Comparison of ENCODE assay signal across 24 cellular contexts in genomic region chr6:34148864-34149810, GRCh38. TPM values are rescaled to one million over a fixed set of nuclear protein-coding genes. Genes with fewer than 3 reads are reported as not detected.
A peak's percentile ranks its signal among the peaks of the same experiment; 100 is the strongest.
DNase-seq lines count a peak whose midpoint lies in the region; ATAC-seq and TF ChIP-seq lines count a peak whose summit lies in the region.
"Had no signal": no experiment of that assay in that cellular context is flagged by ENCODE, and none has a peak within 500 bp of the region (broad histone marks: within the 10 kb centered on the region; RNA-seq: fewer than 3 reads in every experiment).

No MANE protein-coding gene starts in this region.

- H2AFZ ChIP-seq in GM23338 = no peak overlapping the region
- no peak overlapping the region for H2AFZ ChIP-seq in osteoblast (ENCODE audit: low read length)

- H3K4me1 Mint-ChIP-seq in GM23338 (peaks cover 55% of the 10 kb centered on the region), chondrocyte (ENCODE audit: low read depth) (peaks cover 6% of the 10 kb centered on the region)

- no peaks in the 10 kb centered on the region for H4K20me1 ChIP-seq in GM23338 (replicated peaks; ENCODE audit: insufficient read depth)
- H4K20me1 ChIP-seq in osteoblast (ENCODE audit: insufficient read depth, low read length) = no peaks in the 10 kb centered on the region

- POLR2A ChIA-PET in GM10248 (lab: Yijun Ruan, JAX) = no interaction called here

- H3K4me2 ChIP-seq in GM23338 (peak overlapping the region; percentile 49), osteoblast (ENCODE audit: insufficient read depth, low read length) (no peak overlapping the region)

- H3K27me3 ChIP-seq in GM23338 (ENCODE audit: insufficient read depth) (peaks cover 60% of the 10 kb centered on the region), osteoblast (ENCODE audit: insufficient read depth, low read length) (peaks cover 59% of the 10 kb centered on the region)

- H3K27ac Mint-ChIP-seq in GM23338 = no peak overlapping the region
- H3K27ac Mint-ChIP-seq in chondrocyte (ENCODE audit: unreplicated experiment) = no peak overlapping the region
- H3K27ac Mint-ChIP-seq: activated CD4-positive, alpha-beta T cell treated with anti-CD3 and anti-CD28 coated beads, Interleukin-2, amount 10 ng/mL, durations not matched to agents 24 days and 14 days; progenitor cell of endocrine pancreas; T-cell had no signal

- DNase-seq in GM10248 (ENCODE audit: extremely low spot score) = peak; percentile 61
- DNase-seq in GM23338 (ENCODE audit: low spot score) = no peak
- peak; percentile 49 for DNase-seq in chondrocyte (ENCODE audit: low spot score)
- DNase-seq in osteoblast (ENCODE audit: insufficient read length, low spot score, missing footprints) = peak; percentile 84
- DNase-seq in NCI-H446 treated with DMSO at 0.1 percent for 48 hours (lab: John Stamatoyannopoulos, UW) = no peak
- DNase-seq: activated CD4-positive, alpha-beta T cell treated with anti-CD3 and anti-CD28 coated beads, Interleukin-2, amount 10 ng/mL, durations not matched to agents 24 days and 14 days; activated naive CD4-positive, alpha-beta T cell; anterior cingulate cortex; central memory CD4-positive, alpha-beta T cell; left cardiac atrium; mesendoderm; NCI-H2171; NCI-H526 treated with DMSO at 0.1 percent for 48 hours; SHP77; stimulated activated CD4-positive, alpha-beta T cell treated with anti-CD3 and anti-CD28 coated beads, Interleukin-2, amount 100 ng/mL, for 48 hours; stimulated activated naive CD4-positive, alpha-beta T cell treated with Interleukin-2 at 50 U/mL for 16 hours; T-cell had no signal

- peaks cover 64% of the 10 kb centered on the region for H3K27me3 Mint-ChIP-seq in GM23338 (ENCODE audit: insufficient read depth, low read depth, poor library complexity)
- H3K27me3 Mint-ChIP-seq in chondrocyte (ENCODE audit: low read depth) = peaks cover 34% of the 10 kb centered on the region

- CTCF ChIA-PET in GM10248 (lab: Yijun Ruan, JAX) = interaction anchor here (1.1 to 1.4 kb wide), 2 partner anchors 12 to 14 kb away, joined by 3 to 5 read pairs; no protein-coding TSS in a partner anchor

- H3K36me3 Mint-ChIP-seq in GM23338 (ENCODE audit: low read depth) = no peaks in the 10 kb centered on the region
- H3K36me3 Mint-ChIP-seq in chondrocyte (ENCODE audit: low read depth) = no peaks in the 10 kb centered on the region
- H3K36me3 Mint-ChIP-seq: T-cell had no signal

- ATAC-seq in GM23338 (no peak), HG03135 (IDR thresholded peaks at IDR 0.05; ENCODE audit: unreplicated experiment) (no peak), GM18520 (IDR thresholded peaks at IDR 0.05; ENCODE audit: unreplicated experiment) (no peak)
- ATAC-seq: left cardiac atrium, T-cell had no signal

- no peaks in the 10 kb centered on the region for H3K9me2 ChIP-seq in GM23338 (ENCODE audit: insufficient read depth)

- H3K4me3 Mint-ChIP-seq in GM23338 (peak overlapping the region; percentile 20; the same call in 1 of the 3 replicates), chondrocyte (ENCODE audit: unreplicated experiment) (no peak overlapping the region)
- H3K4me3 Mint-ChIP-seq: activated CD4-positive, alpha-beta T cell treated with anti-CD3 and anti-CD28 coated beads, Interleukin-2, amount 10 ng/mL, durations not matched to agents 24 days and 14 days; T-cell had no signal

- no peaks in the 10 kb centered on the region for H3K9me3 ChIP-seq in osteoblast (ENCODE audit: low read depth, low read length)
- H3K9me3 ChIP-seq: esophagus muscularis mucosa, tibial nerve had no signal

- H3K4me1 ChIP-seq in GM23338 (ENCODE audit: insufficient read depth) = peaks cover 45% of the 10 kb centered on the region
- H3K4me1 ChIP-seq in osteoblast (ENCODE audit: insufficient read depth, low read length) = no peaks in the 10 kb centered on the region

- H3K79me2 ChIP-seq in GM23338 (replicated peaks; ENCODE audit: insufficient read depth) (no peaks in the 10 kb centered on the region), osteoblast (ENCODE audit: insufficient read depth, low read length) (no peaks in the 10 kb centered on the region)

- H3K36me3 ChIP-seq in GM23338 (ENCODE audit: insufficient read depth) (no peaks in the 10 kb centered on the region), osteoblast (ENCODE audit: insufficient read depth, low read length) (no peaks in the 10 kb centered on the region)
- H3K36me3 ChIP-seq: esophagus muscularis mucosa, tibial nerve had no signal

- H3K27ac ChIP-seq in GM23338 (ENCODE audit: low read depth) (no peak overlapping the region), osteoblast (ENCODE audit: low read depth, low read length) (no peak overlapping the region)
- H3K27ac ChIP-seq: esophagus muscularis mucosa, tibial nerve had no signal

- no peak for TF ChIP-seq CTCF in GM10248 (IDR thresholded peaks at IDR 0.05; ENCODE audit: control extremely low read depth, extremely low read depth, low read depth, missing control alignments)
- TF ChIP-seq CTCF in GM23338 (conservative IDR thresholded peaks at IDR 0.05; ENCODE audit: low read depth in 2 of 2) = no peak
- no peak for TF ChIP-seq CTCF in chondrocyte (IDR thresholded peaks at IDR 0.05)
- TF ChIP-seq CTCF in osteoblast (IDR thresholded peaks at IDR 0.05; ENCODE audit: extremely low read depth, low read depth, low read length) = no peak

- H3K4me3 ChIP-seq in GM23338 (no peak overlapping the region; the same call in 1 of the 2 replicates), osteoblast (ENCODE audit: insufficient read depth, low read length) (no peak overlapping the region)
- H3K4me3 ChIP-seq: esophagus muscularis mucosa, tibial nerve had no signal

- peaks cover 16% of the 10 kb centered on the region for H3F3A ChIP-seq in GM23338 (replicated peaks; ENCODE audit: low read depth)

- H3K9me3 Mint-ChIP-seq in GM23338 = no peaks in the 10 kb centered on the region
- no peaks in the 10 kb centered on the region for H3K9me3 Mint-ChIP-seq in chondrocyte (ENCODE audit: low read depth)
- H3K9me3 Mint-ChIP-seq: activated CD4-positive, alpha-beta T cell treated with anti-CD3 and anti-CD28 coated beads, Interleukin-2, amount 10 ng/mL, durations not matched to agents 24 days and 14 days; nephron; T-cell had no signal

TF ChIP-seq in GM23338, 12 proteins besides CTCF, POLR2A, EP300 and RAD21 (continues in another document):
- TF ChIP-seq STAT1 (IDR thresholded peaks at IDR 0.05; ENCODE audit: unreplicated experiment) (no peak), EZH2 (IDR thresholded peaks at IDR 0.05; ENCODE audit: low read depth, unreplicated experiment) (no peak), JUNB (IDR thresholded peaks at IDR 0.05; ENCODE audit: unreplicated experiment) (no peak), NANOG (IDR thresholded peaks at IDR 0.05; ENCODE audit: borderline replicate concordance) (no peak), ZNF114 (CRISPR knock-in tag; IDR thresholded peaks at IDR 0.05) (no peak), CREB1 (CRISPR knock-in tag; IDR thresholded peaks at IDR 0.05; ENCODE audit: low read depth) (no peak)
- TF ChIP-seq, protein P1, sequence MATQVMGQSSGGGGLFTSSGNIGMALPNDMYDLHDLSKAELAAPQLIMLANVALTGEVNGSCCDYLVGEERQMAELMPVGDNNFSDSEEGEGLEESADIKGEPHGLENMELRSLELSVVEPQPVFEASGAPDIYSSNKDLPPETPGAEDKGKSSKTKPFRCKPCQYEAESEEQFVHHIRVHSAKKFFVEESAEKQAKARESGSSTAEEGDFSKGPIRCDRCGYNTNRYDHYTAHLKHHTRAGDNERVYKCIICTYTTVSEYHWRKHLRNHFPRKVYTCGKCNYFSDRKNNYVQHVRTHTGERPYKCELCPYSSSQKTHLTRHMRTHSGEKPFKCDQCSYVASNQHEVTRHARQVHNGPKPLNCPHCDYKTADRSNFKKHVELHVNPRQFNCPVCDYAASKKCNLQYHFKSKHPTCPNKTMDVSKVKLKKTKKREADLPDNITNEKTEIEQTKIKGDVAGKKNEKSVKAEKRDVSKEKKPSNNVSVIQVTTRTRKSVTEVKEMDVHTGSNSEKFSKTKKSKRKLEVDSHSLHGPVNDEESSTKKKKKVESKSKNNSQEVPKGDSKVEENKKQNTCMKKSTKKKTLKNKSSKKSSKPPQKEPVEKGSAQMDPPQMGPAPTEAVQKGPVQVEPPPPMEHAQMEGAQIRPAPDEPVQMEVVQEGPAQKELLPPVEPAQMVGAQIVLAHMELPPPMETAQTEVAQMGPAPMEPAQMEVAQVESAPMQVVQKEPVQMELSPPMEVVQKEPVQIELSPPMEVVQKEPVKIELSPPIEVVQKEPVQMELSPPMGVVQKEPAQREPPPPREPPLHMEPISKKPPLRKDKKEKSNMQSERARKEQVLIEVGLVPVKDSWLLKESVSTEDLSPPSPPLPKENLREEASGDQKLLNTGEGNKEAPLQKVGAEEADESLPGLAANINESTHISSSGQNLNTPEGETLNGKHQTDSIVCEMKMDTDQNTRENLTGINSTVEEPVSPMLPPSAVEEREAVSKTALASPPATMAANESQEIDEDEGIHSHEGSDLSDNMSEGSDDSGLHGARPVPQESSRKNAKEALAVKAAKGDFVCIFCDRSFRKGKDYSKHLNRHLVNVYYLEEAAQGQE (IDR thresholded peaks at IDR 0.05; ENCODE audit: unreplicated experiment) = no peak

RNA-seq across cellular contexts. Expression of gene GRM4, which starts 3.2 kb away (rescaled TPM):
- 24.4 and 30.6 TPM in 2 replicates for total RNA-seq in GM23338 (2014; rRNA removed; shearing (Covaris generic))
- polyA plus RNA-seq in GM23338 (2016; fragmentation: Nextera tagmentation; extraction: Ambion mirVana) = 7.0 and 8.7 TPM in 2 replicates
- total RNA-seq in chondrocyte (0.26 to 0.92 TPM (median 0.27 TPM) in 3 replicates), osteoblast (0.36 TPM in 1 of 2 replicates, not detected in the other)
- total RNA-seq: activated CD4-positive, alpha-beta T cell treated with anti-CD3 and anti-CD28 coated beads, Interleukin-2, amount 10 ng/mL, durations not matched to agents 24 days and 14 days; esophagus muscularis mucosa; left cardiac atrium; MCF 10A; tibial nerve had no signal

Comparison
In these comparisons a context has a peak if more than half of its experiments do, and no peak if none do; other contexts are left out.
1. DNase-seq: peak in GM10248 (single experiment), chondrocyte (single experiment) and osteoblast (single experiment); none in GM23338 (single experiment) and NCI-H446 treated with DMSO at 0.1 percent for 48 hours (single experiment).
2. RNA of gene GRM4, which starts 3.2 kb away (total RNA-seq): 24.4 to 30.6 TPM in GM23338; 0.36 TPM in osteoblast and 0.26 to 0.92 TPM in chondrocyte; every median in the first group is over 10 times any median in the second.